In the genomic region with DNA sequence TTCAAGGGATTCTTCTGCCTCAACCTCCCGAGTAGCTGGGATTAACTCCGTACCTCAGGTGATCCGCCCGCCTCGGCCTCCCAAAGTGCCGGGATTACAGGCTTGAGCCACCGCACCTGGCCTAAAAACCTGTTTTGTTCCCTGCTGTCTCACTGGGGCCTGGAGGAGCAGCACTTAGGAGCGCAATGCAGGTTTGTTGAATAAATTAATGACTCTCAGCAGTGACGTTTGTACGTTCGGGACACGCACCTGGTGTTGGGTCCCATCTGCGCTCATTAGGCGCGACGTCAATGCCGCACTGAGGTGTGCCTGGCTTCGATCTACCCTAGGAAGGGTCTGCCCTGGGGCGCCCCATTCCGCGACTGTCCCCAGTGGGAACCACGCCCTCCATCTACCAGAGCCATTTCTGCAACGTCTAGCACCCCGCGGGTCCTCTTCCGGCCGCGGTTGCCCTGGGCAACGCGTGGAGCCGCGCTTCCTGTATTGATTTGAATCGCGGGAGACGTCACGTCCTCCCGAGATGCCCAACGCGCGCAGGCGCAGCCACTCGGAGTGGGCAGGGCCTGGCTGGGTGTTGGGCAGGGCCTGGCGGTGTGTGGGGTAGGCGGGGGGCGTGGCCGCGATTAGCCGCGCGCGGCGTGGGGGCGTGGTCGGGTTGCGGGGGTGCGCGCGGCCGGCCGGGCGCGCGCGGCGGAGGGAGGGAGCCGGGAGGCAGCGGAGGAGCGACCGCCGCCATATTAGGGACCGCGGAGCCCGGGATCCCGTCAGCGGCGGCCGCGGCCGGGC, we compare ENCODE assay signal across 1 cellular context.
TF ChIP-seq lines count a peak whose summit lies in the region.

A gene (plus strand): TSS at position 714 of the 786 bp plus-strand sequence. CDS start 16,679 bp downstream, outside the sequence.

TF ChIP-seq in HepG2, 621 proteins besides CTCF, POLR2A, EP300 and RAD21 (continued from another document and continues in another):
- TF ChIP-seq, protein P1, sequence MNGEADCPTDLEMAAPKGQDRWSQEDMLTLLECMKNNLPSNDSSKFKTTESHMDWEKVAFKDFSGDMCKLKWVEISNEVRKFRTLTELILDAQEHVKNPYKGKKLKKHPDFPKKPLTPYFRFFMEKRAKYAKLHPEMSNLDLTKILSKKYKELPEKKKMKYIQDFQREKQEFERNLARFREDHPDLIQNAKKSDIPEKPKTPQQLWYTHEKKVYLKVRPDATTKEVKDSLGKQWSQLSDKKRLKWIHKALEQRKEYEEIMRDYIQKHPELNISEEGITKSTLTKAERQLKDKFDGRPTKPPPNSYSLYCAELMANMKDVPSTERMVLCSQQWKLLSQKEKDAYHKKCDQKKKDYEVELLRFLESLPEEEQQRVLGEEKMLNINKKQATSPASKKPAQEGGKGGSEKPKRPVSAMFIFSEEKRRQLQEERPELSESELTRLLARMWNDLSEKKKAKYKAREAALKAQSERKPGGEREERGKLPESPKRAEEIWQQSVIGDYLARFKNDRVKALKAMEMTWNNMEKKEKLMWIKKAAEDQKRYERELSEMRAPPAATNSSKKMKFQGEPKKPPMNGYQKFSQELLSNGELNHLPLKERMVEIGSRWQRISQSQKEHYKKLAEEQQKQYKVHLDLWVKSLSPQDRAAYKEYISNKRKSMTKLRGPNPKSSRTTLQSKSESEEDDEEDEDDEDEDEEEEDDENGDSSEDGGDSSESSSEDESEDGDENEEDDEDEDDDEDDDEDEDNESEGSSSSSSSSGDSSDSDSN (CRISPR knock-in tag; IDR thresholded peaks at IDR 0.05), result no peak
- TF ChIP-seq ZNF446 (CRISPR knock-in tag; IDR thresholded peaks at IDR 0.05) (no peak), CBX1 (IDR thresholded peaks at IDR 0.05; ENCODE audit: low read depth) (no peak), FOXO1 (CRISPR knock-in tag; IDR thresholded peaks at IDR 0.05) (peak; percentile 12; the same call in 1 of the 2 replicates), HHEX (CRISPR knock-in tag; IDR thresholded peaks at IDR 0.05) (no peak), CREM (IDR thresholded peaks at IDR 0.05) (peak; percentile 96), CREM (CRISPR knock-in tag; IDR thresholded peaks at IDR 0.05) (peak; percentile 67; the same call in 1 of the 2 replicates), ISL2 (CRISPR knock-in tag; IDR thresholded peaks at IDR 0.05) (no peak), MAZ (IDR thresholded peaks at IDR 0.05; ENCODE audit: borderline replicate concordance, low read depth, low read length) (peak; percentile 82), MAZ (CRISPR knock-in tag; IDR thresholded peaks at IDR 0.05; ENCODE audit: low read depth) (no peak), ZNF160 (CRISPR knock-in tag; IDR thresholded peaks at IDR 0.05) (no peak), IRF2 (CRISPR knock-in tag; IDR thresholded peaks at IDR 0.05) (peak; percentile 71), ZKSCAN1 (IDR thresholded peaks at IDR 0.05; ENCODE audit: low read length) (no peak), ZNF577 (CRISPR knock-in tag; IDR thresholded peaks at IDR 0.05; ENCODE audit: borderline replicate concordance, low read depth) (no peak), NR2C2 (CRISPR knock-in tag; IDR thresholded peaks at IDR 0.05; ENCODE audit: borderline replicate concordance) (peak; percentile 68; the same call in 1 of the 2 replicates), KAT2B (IDR thresholded peaks at IDR 0.05; ENCODE audit: borderline replicate concordance, low read depth, low read length) (peak; percentile 60), MYC (CRISPR knock-in tag; IDR thresholded peaks at IDR 0.05; ENCODE audit: borderline replicate concordance) (peak; percentile 72; the same call in 1 of the 2 replicates)
- TF ChIP-seq, protein P2, sequence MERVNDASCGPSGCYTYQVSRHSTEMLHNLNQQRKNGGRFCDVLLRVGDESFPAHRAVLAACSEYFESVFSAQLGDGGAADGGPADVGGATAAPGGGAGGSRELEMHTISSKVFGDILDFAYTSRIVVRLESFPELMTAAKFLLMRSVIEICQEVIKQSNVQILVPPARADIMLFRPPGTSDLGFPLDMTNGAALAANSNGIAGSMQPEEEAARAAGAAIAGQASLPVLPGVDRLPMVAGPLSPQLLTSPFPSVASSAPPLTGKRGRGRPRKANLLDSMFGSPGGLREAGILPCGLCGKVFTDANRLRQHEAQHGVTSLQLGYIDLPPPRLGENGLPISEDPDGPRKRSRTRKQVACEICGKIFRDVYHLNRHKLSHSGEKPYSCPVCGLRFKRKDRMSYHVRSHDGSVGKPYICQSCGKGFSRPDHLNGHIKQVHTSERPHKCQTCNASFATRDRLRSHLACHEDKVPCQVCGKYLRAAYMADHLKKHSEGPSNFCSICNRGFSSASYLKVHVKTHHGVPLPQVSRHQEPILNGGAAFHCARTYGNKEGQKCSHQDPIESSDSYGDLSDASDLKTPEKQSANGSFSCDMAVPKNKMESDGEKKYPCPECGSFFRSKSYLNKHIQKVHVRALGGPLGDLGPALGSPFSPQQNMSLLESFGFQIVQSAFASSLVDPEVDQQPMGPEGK (CRISPR knock-in tag; IDR thresholded peaks at IDR 0.05), result no peak
- TF ChIP-seq, protein P3, sequence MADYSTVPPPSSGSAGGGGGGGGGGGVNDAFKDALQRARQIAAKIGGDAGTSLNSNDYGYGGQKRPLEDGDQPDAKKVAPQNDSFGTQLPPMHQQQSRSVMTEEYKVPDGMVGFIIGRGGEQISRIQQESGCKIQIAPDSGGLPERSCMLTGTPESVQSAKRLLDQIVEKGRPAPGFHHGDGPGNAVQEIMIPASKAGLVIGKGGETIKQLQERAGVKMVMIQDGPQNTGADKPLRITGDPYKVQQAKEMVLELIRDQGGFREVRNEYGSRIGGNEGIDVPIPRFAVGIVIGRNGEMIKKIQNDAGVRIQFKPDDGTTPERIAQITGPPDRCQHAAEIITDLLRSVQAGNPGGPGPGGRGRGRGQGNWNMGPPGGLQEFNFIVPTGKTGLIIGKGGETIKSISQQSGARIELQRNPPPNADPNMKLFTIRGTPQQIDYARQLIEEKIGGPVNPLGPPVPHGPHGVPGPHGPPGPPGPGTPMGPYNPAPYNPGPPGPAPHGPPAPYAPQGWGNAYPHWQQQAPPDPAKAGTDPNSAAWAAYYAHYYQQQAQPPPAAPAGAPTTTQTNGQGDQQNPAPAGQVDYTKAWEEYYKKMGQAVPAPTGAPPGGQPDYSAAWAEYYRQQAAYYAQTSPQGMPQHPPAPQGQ (CRISPR knock-in tag; IDR thresholded peaks at IDR 0.05; ENCODE audit: borderline replicate concordance), result no peak
- TF ChIP-seq, protein P4, sequence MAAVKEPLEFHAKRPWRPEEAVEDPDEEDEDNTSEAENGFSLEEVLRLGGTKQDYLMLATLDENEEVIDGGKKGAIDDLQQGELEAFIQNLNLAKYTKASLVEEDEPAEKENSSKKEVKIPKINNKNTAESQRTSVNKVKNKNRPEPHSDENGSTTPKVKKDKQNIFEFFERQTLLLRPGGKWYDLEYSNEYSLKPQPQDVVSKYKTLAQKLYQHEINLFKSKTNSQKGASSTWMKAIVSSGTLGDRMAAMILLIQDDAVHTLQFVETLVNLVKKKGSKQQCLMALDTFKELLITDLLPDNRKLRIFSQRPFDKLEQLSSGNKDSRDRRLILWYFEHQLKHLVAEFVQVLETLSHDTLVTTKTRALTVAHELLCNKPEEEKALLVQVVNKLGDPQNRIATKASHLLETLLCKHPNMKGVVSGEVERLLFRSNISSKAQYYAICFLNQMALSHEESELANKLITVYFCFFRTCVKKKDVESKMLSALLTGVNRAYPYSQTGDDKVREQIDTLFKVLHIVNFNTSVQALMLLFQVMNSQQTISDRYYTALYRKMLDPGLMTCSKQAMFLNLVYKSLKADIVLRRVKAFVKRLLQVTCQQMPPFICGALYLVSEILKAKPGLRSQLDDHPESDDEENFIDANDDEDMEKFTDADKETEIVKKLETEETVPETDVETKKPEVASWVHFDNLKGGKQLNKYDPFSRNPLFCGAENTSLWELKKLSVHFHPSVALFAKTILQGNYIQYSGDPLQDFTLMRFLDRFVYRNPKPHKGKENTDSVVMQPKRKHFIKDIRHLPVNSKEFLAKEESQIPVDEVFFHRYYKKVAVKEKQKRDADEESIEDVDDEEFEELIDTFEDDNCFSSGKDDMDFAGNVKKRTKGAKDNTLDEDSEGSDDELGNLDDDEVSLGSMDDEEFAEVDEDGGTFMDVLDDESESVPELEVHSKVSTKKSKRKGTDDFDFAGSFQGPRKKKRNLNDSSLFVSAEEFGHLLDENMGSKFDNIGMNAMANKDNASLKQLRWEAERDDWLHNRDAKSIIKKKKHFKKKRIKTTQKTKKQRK (IDR thresholded peaks at IDR 0.05; ENCODE audit: low read length), result no peak
- TF ChIP-seq, protein P5, sequence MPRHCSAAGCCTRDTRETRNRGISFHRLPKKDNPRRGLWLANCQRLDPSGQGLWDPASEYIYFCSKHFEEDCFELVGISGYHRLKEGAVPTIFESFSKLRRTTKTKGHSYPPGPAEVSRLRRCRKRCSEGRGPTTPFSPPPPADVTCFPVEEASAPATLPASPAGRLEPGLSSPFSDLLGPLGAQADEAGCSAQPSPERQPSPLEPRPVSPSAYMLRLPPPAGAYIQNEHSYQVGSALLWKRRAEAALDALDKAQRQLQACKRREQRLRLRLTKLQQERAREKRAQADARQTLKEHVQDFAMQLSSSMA (CRISPR knock-in tag; IDR thresholded peaks at IDR 0.05), result peak; percentile 63; the same call in 1 of the 2 replicates
- TF ChIP-seq, protein P6, sequence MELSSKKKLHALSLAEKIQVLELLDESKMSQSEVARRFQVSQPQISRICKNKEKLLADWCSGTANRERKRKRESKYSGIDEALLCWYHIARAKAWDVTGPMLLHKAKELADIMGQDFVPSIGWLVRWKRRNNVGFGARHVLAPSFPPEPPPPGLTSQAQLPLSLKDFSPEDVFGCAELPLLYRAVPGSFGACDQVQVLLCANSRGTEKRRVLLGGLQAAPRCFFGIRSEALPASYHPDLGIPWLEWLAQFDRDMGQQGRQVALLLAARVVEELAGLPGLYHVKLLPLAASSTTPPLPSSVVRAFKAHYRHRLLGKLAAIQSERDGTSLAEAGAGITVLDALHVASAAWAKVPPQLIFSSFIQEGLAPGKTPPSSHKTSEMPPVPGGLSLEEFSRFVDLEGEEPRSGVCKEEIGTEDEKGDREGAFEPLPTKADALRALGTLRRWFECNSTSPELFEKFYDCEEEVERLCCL (CRISPR knock-in tag; IDR thresholded peaks at IDR 0.05; ENCODE audit: borderline replicate concordance), result no peak
- TF ChIP-seq, protein P7, sequence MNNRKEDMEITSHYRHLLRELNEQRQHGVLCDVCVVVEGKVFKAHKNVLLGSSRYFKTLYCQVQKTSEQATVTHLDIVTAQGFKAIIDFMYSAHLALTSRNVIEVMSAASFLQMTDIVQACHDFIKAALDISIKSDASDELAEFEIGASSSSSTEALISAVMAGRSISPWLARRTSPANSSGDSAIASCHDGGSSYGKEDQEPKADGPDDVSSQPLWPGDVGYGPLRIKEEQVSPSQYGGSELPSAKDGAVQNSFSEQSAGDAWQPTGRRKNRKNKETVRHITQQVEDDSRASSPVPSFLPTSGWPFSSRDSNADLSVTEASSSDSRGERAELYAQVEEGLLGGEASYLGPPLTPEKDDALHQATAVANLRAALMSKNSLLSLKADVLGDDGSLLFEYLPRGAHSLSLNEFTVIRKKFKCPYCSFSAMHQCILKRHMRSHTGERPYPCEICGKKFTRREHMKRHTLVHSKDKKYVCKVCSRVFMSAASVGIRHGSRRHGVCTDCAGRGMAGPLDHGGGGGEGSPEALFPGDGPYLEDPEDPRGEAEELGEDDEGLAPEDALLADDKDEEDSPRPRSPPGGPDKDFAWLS (CRISPR knock-in tag; IDR thresholded peaks at IDR 0.05; ENCODE audit: borderline replicate concordance), result no peak
- TF ChIP-seq, protein P8, sequence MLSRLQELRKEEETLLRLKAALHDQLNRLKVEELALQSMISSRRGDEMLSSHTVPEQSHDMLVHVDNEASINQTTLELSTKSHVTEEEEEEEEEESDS (CRISPR knock-in tag; IDR thresholded peaks at IDR 0.05; ENCODE audit: borderline replicate concordance), result no peak
- TF ChIP-seq, protein P9, sequence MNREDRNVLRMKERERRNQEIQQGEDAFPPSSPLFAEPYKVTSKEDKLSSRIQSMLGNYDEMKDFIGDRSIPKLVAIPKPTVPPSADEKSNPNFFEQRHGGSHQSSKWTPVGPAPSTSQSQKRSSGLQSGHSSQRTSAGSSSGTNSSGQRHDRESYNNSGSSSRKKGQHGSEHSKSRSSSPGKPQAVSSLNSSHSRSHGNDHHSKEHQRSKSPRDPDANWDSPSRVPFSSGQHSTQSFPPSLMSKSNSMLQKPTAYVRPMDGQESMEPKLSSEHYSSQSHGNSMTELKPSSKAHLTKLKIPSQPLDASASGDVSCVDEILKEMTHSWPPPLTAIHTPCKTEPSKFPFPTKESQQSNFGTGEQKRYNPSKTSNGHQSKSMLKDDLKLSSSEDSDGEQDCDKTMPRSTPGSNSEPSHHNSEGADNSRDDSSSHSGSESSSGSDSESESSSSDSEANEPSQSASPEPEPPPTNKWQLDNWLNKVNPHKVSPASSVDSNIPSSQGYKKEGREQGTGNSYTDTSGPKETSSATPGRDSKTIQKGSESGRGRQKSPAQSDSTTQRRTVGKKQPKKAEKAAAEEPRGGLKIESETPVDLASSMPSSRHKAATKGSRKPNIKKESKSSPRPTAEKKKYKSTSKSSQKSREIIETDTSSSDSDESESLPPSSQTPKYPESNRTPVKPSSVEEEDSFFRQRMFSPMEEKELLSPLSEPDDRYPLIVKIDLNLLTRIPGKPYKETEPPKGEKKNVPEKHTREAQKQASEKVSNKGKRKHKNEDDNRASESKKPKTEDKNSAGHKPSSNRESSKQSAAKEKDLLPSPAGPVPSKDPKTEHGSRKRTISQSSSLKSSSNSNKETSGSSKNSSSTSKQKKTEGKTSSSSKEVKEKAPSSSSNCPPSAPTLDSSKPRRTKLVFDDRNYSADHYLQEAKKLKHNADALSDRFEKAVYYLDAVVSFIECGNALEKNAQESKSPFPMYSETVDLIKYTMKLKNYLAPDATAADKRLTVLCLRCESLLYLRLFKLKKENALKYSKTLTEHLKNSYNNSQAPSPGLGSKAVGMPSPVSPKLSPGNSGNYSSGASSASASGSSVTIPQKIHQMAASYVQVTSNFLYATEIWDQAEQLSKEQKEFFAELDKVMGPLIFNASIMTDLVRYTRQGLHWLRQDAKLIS (CRISPR knock-in tag; IDR thresholded peaks at IDR 0.05), result no peak
- TF ChIP-seq, protein P10, sequence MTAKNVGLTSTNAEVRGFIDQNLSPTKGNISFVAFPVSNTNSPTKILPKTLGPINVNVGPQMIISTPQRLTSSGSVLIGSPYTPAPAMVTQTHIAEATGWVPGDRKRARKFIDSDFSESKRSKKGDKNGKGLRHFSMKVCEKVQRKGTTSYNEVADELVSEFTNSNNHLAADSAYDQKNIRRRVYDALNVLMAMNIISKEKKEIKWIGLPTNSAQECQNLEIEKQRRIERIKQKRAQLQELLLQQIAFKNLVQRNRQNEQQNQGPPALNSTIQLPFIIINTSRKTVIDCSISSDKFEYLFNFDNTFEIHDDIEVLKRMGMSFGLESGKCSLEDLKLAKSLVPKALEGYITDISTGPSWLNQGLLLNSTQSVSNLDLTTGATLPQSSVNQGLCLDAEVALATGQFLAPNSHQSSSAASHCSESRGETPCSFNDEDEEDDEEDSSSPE (CRISPR knock-in tag; IDR thresholded peaks at IDR 0.05), result peak; percentile 81
